ENCODE assay signal across 10 cellular contexts in genomic region chr12:106114084-106115068, GRCh38. TPM values are rescaled to one million over a fixed set of nuclear protein-coding genes. Genes with fewer than 3 reads are reported as not detected.
DNase-seq lines count a peak whose midpoint lies in the region; ATAC-seq and TF ChIP-seq lines count a peak whose summit lies in the region.
"Had no signal": no experiment of that assay in that cellular context is flagged by ENCODE, and none has a peak within 500 bp of the region (broad histone marks: within the 10 kb centered on the region; RNA-seq: fewer than 3 reads in every experiment).

No MANE protein-coding gene starts in this region.

- DNase-seq in HCT116 (ENCODE audit: low read depth, low spot score) (no peak), RWPE1 (ENCODE audit: low spot score) (no peak), Right ventricle myocardium superior (peak; percentile 54), psoas muscle (peak in 1 of 2 donors; percentile 68), HT-29 (ENCODE audit: low spot score) (no peak), putamen (ENCODE audit: low spot score) (no peak)
- DNase-seq in activated CD4-positive, alpha-beta T cell treated with anti-CD3 and anti-CD28 coated beads, Interleukin-2, amount 50 U/mL, for 48 hours: no peak
- DNase-seq: activated CD4-positive, alpha-beta T cell treated with anti-CD3 and anti-CD28 coated beads, Interleukin-2, amount 10 ng/mL, durations not matched to agents 7 days and 5 days; CD8-positive, alpha-beta T cell had no signal

- no peak overlapping the region for H2AFZ ChIP-seq in HCT116 (ENCODE audit: low read depth, low read length, poor library complexity, severe bottlenecking)

- no peaks in the 10 kb centered on the region for H3K36me3 ChIP-seq in HCT116 (ENCODE audit: control insufficient read depth in 1 of 2, insufficient read depth in 2 of 2, low read length in 2 of 2)
- H3K36me3 ChIP-seq in psoas muscle (ENCODE audit: insufficient read depth in 1 of 2, low read depth in 1 of 2): no peaks in the 10 kb centered on the region

- RAD21 ChIA-PET in HCT116 (lab: Charles Lee; ENCODE audit: low non-redundant PET in 1 of 2, low total read pairs in 2 of 2, uncharacterized antibody in 2 of 2, unreplicated experiment in 2 of 2): no interaction called here

- no peaks in the 10 kb centered on the region for H3K9me2 ChIP-seq in HCT116 (ENCODE audit: insufficient read depth)

- no peak overlapping the region for H3K4me3 ChIP-seq in HCT116 (replicated peaks in 1 of 2; ENCODE audit: low read depth in 1 of 2, low read length in 2 of 2)
- H3K4me3 ChIP-seq in psoas muscle: peak overlapping the region; percentile 12

- no peak for TF ChIP-seq POLR2A in HCT116 (IDR thresholded peaks at IDR 0.05; ENCODE audit: borderline replicate concordance, extremely low read depth, insufficient read depth, insufficient read length)

- no peak overlapping the region for H3K9ac ChIP-seq in HCT116 (ENCODE audit: low read length)

- no peaks in the 10 kb centered on the region for H3K79me2 ChIP-seq in HCT116 (ENCODE audit: insufficient read depth, low read length)

- no peak for TF ChIP-seq RAD21 in HCT116 (IDR thresholded peaks at IDR 0.05; ENCODE audit: low read depth)

- H3K4me1 ChIP-seq in HCT116 (ENCODE audit: control insufficient read depth in 1 of 2, insufficient read depth in 2 of 2, low read length in 2 of 2) (peaks cover 9 to 13% of the 10 kb centered on the region in 2 experiments), psoas muscle (peaks cover 77% of the 10 kb centered on the region)

- ATAC-seq in HCT116 (no peak), Right ventricle myocardium superior (ENCODE audit: poor library complexity) (peak; percentile 83), psoas muscle (peak; percentile 70 to 84 (median 73)), GM21381 (IDR thresholded peaks at IDR 0.05; ENCODE audit: unreplicated experiment) (no peak)
- ATAC-seq: CD8-positive, alpha-beta T cell had no signal

- CTCF ChIA-PET in HCT116 (lab: Charles Lee): interaction anchor here (1.0 kb wide), 1 partner anchor 21 kb away, joined by 3 read pairs; no protein-coding TSS in a partner anchor
- CTCF ChIA-PET in RWPE1 (lab: Yijun Ruan, JAX): interaction anchor here (0.6 to 3.3 kb wide), 4 partner anchors 12 to 515 kb away, joined by 3 to 12 read pairs (median 3); no protein-coding TSS in a partner anchor

- no TSS peak for BruUV-seq in HCT116 (replicated peaks; lab: Mats Ljungman, UMichigan)

- H3K9me3 ChIP-seq in HCT116 (ENCODE audit: control insufficient read depth in 1 of 2, insufficient read depth in 1 of 2, low read depth in 1 of 2, low read length in 2 of 2) (no peaks in the 10 kb centered on the region), psoas muscle (no peaks in the 10 kb centered on the region)

- H3K27ac ChIP-seq in HCT116 (ENCODE audit: low read depth, low read length) (no peak overlapping the region), RWPE1 (peak overlapping the region; percentile 97), psoas muscle (peak overlapping the region; percentile 76)

- no peaks in the 10 kb centered on the region for H3K27me3 ChIP-seq in HCT116 (ENCODE audit: insufficient read depth, low read length)
- no peaks in the 10 kb centered on the region for H3K27me3 ChIP-seq in psoas muscle (ENCODE audit: insufficient read depth in 3 of 3, low read length in 2 of 3)

- intact Hi-C loops in HCT116 (cut with micrococcal nuclease): no loop called here
- intact Hi-C loops in Right ventricle myocardium superior (cut with DNase I): no loop called here
- intact Hi-C loops in psoas muscle (cut with DNase I): no loop called here

- no peak for TF ChIP-seq CTCF in HCT116 (IDR thresholded peaks at IDR 0.05 in 2 of 3, conservative IDR thresholded peaks at IDR 0.05 in 1 of 3; ENCODE audit: borderline replicate concordance in 1 of 3, insufficient read depth in 1 of 3, low read depth in 2 of 3, low read length in 2 of 3)
- no peak for TF ChIP-seq CTCF in RWPE1 (conservative IDR thresholded peaks at IDR 0.05; ENCODE audit: low read depth)
- TF ChIP-seq CTCF in psoas muscle (IDR thresholded peaks at IDR 0.05): no peak

- no peaks in the 10 kb centered on the region for H4K20me1 ChIP-seq in HCT116 (ENCODE audit: insufficient read depth)

- POLR2A ChIA-PET in HCT116 (lab: Charles Lee): no interaction called here
- POLR2A ChIA-PET in RWPE1 (lab: Yijun Ruan, JAX; ENCODE audit: low non-redundant PET): no interaction called here

- 36 to 48% (median 40%) methylated on average over 10 of the region's 10 CpGs for WGBS in psoas muscle, 3 donors

- H3K4me2 ChIP-seq in HCT116 (ENCODE audit: low read length): no peak overlapping the region

TF ChIP-seq in HCT116, 20 proteins besides CTCF, POLR2A, EP300 and RAD21:
- TF ChIP-seq CBX3 (IDR thresholded peaks at IDR 0.05; ENCODE audit: low read depth) (no peak), CEBPB (IDR thresholded peaks at IDR 0.05; ENCODE audit: low read depth) (peak; percentile 50; the same call in 1 of the 2 replicates)

RNA-seq across cellular contexts. Expression of gene NUAK1, which starts 24.4 kb away (rescaled TPM):
- total RNA-seq in HCT116 (2021; ENCODE audit: unreplicated experiment) (7.4 TPM), Right ventricle myocardium superior (33.6 TPM), psoas muscle (100 to 1,000 TPM in 1 of 4 donors, 10 to 100 TPM in 3; 19.8 to 102 (median 35.6) TPM)
- 5.9 and 6.2 TPM in 2 replicates for polyA plus RNA-seq in HCT116 (2012)
- 10 to 100 TPM in 2 of 3 donors, 1 to 10 TPM in 1; 7.0 to 21.8 (median 10.2) TPM for polyA plus RNA-seq in psoas muscle
- total RNA-seq in HT-29 (2014; rRNA removed; shearing (Covaris generic)): 0.91 and 1.3 TPM in 2 replicates
- total RNA-seq: activated CD4-positive, alpha-beta T cell treated with anti-CD3 and anti-CD28 coated beads, Interleukin-2, amount 10 ng/mL, durations not matched to agents 7 days and 5 days had no signal

Comparison
In these comparisons a context has a peak if more than half of its experiments do, and no peak if none do; other contexts are left out.
1. ATAC-seq: peak in Right ventricle myocardium superior (single experiment) and psoas muscle (4 of 4); none in HCT116 (single experiment) and GM21381 (single experiment).